In the genomic region with DNA sequence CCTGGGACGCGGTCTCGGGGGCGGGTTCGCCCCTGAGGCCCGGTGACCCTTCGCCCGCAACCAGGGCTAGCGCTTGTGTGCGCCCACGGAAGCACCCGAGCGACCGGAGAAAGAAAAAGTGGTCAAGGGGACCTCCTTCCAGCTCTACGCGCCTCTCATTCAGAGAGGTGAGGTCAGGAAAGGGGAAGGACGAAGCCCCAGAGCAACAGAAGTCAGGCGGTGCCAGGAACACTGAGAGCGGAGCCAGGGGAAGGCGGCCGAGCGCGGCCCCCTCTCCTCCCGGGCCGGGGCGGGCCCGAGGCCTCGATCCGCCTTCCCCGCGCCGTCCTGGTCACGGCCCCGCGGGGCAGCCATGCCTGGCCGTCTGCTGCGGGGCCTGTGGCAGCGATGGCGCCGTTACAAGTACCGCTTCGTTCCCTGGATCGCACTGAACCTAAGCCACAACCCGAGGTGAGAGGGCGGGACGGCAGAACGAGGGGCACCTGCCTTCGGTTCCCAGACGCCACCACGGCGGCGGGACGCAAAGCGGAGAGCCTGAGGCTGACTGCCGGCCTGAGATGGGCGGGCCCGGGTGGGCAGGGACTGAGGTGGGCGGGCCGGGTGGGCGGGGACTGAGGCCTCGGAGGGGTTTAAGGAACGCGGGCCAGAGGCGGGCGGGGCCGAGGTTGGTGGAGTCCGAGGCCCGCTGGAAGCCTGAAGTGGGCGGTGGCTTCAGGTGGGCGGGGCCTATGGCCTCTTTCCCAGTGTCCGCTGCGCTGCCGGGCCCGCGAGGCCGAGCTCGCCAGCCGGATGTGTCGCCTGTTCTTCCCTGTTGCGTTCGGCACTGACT, we compare ENCODE assay signal across 8 cellular contexts. TPM values are rescaled to one million over a fixed set of nuclear protein-coding genes. Genes with fewer than 3 reads are reported as not detected.
DNase-seq lines count a peak whose midpoint lies in the region; ATAC-seq and TF ChIP-seq lines count a peak whose summit lies in the region.

A gene with protein sequence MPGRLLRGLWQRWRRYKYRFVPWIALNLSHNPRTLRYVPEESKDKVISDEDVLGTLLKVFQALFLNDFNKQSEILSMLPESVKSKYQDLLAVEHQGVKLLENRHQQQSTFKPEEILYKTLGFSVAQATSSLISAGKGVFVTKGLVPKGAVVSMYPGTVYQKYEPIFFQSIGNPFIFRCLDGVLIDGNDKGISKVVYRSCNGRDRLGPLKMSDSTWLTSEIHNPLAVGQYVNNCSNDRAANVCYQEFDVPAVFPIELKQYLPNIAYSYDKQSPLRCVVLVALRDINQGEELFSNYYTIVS (plus strand): TSS at position 303 of the 829 bp plus-strand sequence. CDS start 50 bp downstream, at position 353.

- peak; percentile 88 for ATAC-seq in HG03432 (IDR thresholded peaks at IDR 0.05; ENCODE audit: unreplicated experiment)
- ATAC-seq in activated CD4-positive, alpha-beta T cell treated with anti-CD3 and anti-CD28 coated beads for 36 hours = peak; percentile 92

- peak; percentile 98 for TF ChIP-seq POLR2A in GM19193 (IDR thresholded peaks at IDR 0.05; ENCODE audit: extremely low read depth, insufficient read depth, insufficient read length)

- no peaks in the 10 kb centered on the region for H3K27me3 ChIP-seq in kidney epithelial cell (ENCODE audit: control insufficient read depth, insufficient read depth, low read length)

- H3K27me3 Mint-ChIP-seq in activated CD4-positive, alpha-beta T cell treated with anti-CD3 and anti-CD28 coated beads for 36 hours = peaks cover 5% of the 10 kb centered on the region
- H3K27me3 Mint-ChIP-seq in chondrocyte (ENCODE audit: low read depth) = no peaks in the 10 kb centered on the region

- H3K4me1 Mint-ChIP-seq in activated CD4-positive, alpha-beta T cell treated with anti-CD3 and anti-CD28 coated beads for 36 hours = peaks cover 20% of the 10 kb centered on the region
- H3K4me1 Mint-ChIP-seq in chondrocyte (ENCODE audit: low read depth) = peaks cover 21% of the 10 kb centered on the region

- peaks cover 3% of the 10 kb centered on the region for H3K36me3 Mint-ChIP-seq in activated CD4-positive, alpha-beta T cell treated with anti-CD3 and anti-CD28 coated beads for 36 hours (ENCODE audit: low read depth)
- peaks cover 5% of the 10 kb centered on the region for H3K36me3 Mint-ChIP-seq in chondrocyte (ENCODE audit: low read depth)

- H3K36me3 ChIP-seq in kidney epithelial cell (ENCODE audit: control insufficient read depth, insufficient read depth, low read length) = no peaks in the 10 kb centered on the region

- POLR2A ChIA-PET in activated CD4-positive, alpha-beta T cell treated with anti-CD3 and anti-CD28 coated beads for 36 hours (lab: Charles Lee) = interaction anchor here (0.6 to 1.2 kb wide), 5 partner anchors 18 to 958 kb away, joined by 3 to 4 read pairs (median 4); no protein-coding TSS in a partner anchor

- TF ChIP-seq CTCF in chondrocyte (IDR thresholded peaks at IDR 0.05) = no peak
- no peak for TF ChIP-seq CTCF in kidney epithelial cell (IDR thresholded peaks at IDR 0.05; ENCODE audit: insufficient read depth, low read length, poor library complexity, severe bottlenecking)

- peak within 1 kb of the TSS; percentile 90 for H3K4me3 Mint-ChIP-seq in activated CD4-positive, alpha-beta T cell treated with anti-CD3 and anti-CD28 coated beads for 36 hours
- peak within 1 kb of the TSS; percentile 88 for H3K4me3 Mint-ChIP-seq in chondrocyte (ENCODE audit: unreplicated experiment)

- H3K4me3 ChIP-seq in kidney epithelial cell (ENCODE audit: low read depth, low read length) = peak within 1 kb of the TSS; percentile 72

- intact Hi-C loops in activated CD4-positive, alpha-beta T cell treated with anti-CD3 and anti-CD28 coated beads for 36 hours (cut with DNase I, micrococcal nuclease) = loop anchor here (1.0 to 2.0 kb wide), 8 partner anchors 41 to 1551 kb away; a partner anchor contains a TSS

- H3K9me3 Mint-ChIP-seq in activated CD4-positive, alpha-beta T cell treated with anti-CD3 and anti-CD28 coated beads for 36 hours (ENCODE audit: low read depth) = no peaks in the 10 kb centered on the region
- peaks cover 4% of the 10 kb centered on the region for H3K9me3 Mint-ChIP-seq in chondrocyte (ENCODE audit: low read depth)

- H3K27ac Mint-ChIP-seq in activated CD4-positive, alpha-beta T cell treated with anti-CD3 and anti-CD28 coated beads for 36 hours = peak within 1 kb of the TSS; percentile 94
- peak within 1 kb of the TSS; percentile 96 for H3K27ac Mint-ChIP-seq in chondrocyte (ENCODE audit: unreplicated experiment)

- DNase-seq in AML-193 (lab: John Stamatoyannopoulos, UW) (peak; percentile 93 to 95), NCI-H460 (ENCODE audit: extremely low read depth, low read depth) (peak; percentile 96), chondrocyte (ENCODE audit: low spot score) (peak; percentile 99), kidney epithelial cell (ENCODE audit: low read depth) (peak; percentile 85)
- peak; percentile 97 for DNase-seq in activated CD4-positive, alpha-beta T cell treated with anti-CD3 and anti-CD28 coated beads for 36 hours
- peak; percentile 98 for DNase-seq in stimulated activated CD4-positive, alpha-beta T cell treated with anti-CD3 and anti-CD28 coated beads, Interleukin-15, amount 100 ng/mL, for 24 hours

- CTCF ChIA-PET in activated CD4-positive, alpha-beta T cell treated with anti-CD3 and anti-CD28 coated beads for 36 hours (lab: Charles Lee) = interaction anchor here (0.6 to 1.7 kb wide), 7 partner anchors 9 to 639 kb away, joined by 3 to 8 read pairs (median 4); no protein-coding TSS in a partner anchor

RNA-seq across cellular contexts. Expression of the gene that starts here (rescaled TPM):
- total RNA-seq in NCI-H460 (2014; rRNA removed; shearing (Covaris generic)) = 8.9 and 9.9 TPM in 2 replicates
- 12.0 and 15.9 TPM in 2 replicates for polyA plus RNA-seq in NCI-H460 (2014; cell fraction: nucleus; rRNA removed)
- total RNA-seq in activated CD4-positive, alpha-beta T cell treated with anti-CD3 and anti-CD28 coated beads for 36 hours = 1 to 10 TPM; 5.4 to 6.8 TPM
- total RNA-seq in chondrocyte (8.5 to 11.2 TPM (median 8.7 TPM) in 3 replicates), kidney epithelial cell (23.8 and 25.3 TPM in 2 replicates)

Comparison
In these comparisons a context has a peak if more than half of its experiments do, and no peak if none do; other contexts are left out.
1. Peak in every context shown above with its lines: DNase-seq, ATAC-seq and H3K4me3 ChIP-seq.